In the genomic region with DNA sequence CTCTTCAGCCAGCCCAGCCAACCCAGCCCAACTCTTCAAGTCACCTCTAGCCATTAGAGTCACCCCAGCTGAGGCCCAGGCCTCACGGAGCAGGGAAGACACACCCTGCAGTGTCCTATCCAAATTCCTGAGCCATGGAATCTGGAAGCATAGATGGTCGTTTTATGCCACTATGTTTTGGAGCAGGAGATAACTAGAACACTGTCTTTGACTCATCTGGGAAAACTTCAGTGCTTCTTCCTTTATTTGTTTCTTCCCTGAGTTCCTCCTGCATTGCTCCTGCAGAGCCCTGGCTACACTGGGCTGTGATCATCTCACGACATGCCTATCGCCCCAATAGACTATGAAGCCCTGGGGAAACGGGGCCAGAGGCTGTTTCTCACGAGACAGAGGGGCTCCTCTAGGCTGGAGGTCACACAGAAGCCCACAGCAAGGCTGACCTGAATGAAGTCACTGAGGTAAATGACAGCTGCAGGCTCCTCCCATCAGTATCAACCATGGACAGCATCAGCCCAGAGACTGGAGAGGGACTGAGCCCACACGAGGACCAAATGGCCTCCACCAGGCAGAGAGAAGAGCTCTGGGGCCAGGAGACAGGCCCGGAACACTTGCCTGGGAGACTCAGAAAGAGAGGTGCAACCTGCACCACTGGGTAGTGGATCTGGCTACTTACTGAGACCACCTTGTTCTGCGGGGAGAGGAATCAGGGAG, we compare ENCODE assay signal across 26 cellular contexts. TPM values are rescaled to one million over a fixed set of nuclear protein-coding genes. Genes with fewer than 3 reads are reported as not detected.
DNase-seq lines count a peak whose midpoint lies in the region; ATAC-seq, FAIRE-seq and TF ChIP-seq lines count a peak whose summit lies in the region.
"Had no signal": no experiment of that assay in that cellular context is flagged by ENCODE, and none has a peak within 500 bp of the region (broad histone marks: within the 10 kb centered on the region; RNA-seq: fewer than 3 reads in every experiment).

No MANE protein-coding gene starts in this region.

- H3K4me3 Mint-ChIP-seq in neural progenitor cell = peak overlapping the region; percentile 48
- H3K4me3 Mint-ChIP-seq: CD4-positive, CD25-positive, alpha-beta regulatory T cell had no signal

- H3K79me2 ChIP-seq in SK-N-SH (ENCODE audit: insufficient read depth) = no peaks in the 10 kb centered on the region
- H3K79me2 ChIP-seq in K562 (ENCODE audit: control insufficient read depth, insufficient read depth, low read length) = no peaks in the 10 kb centered on the region
- H3K79me2 ChIP-seq in neural progenitor cell (ENCODE audit: low read depth) = no peaks in the 10 kb centered on the region

- no peak overlapping the region for H3K27ac Mint-ChIP-seq in neural progenitor cell
- H3K27ac Mint-ChIP-seq in activated naive CD4-positive, alpha-beta T cell treated with anti-CD3 and anti-CD28 coated beads, Interleukin-2, amount 50 U/mL, for 72 hours = no peak overlapping the region

- POLR2A ChIA-PET in SK-N-SH (lab: Yijun Ruan, JAX) = no interaction called here
- POLR2A ChIA-PET in K562 (lab: Yijun Ruan, JAX) = interaction anchor here (0.5 to 1.3 kb wide), 2 partner anchors 15 to 39 kb away, joined by 3 read pairs; no protein-coding TSS in a partner anchor

- no peak for FAIRE-seq in K562 (lab: Jason Lieb, UNC)
- FAIRE-seq: H54, HTR-8/SVneo had no signal

- no peak overlapping the region for H3K4me2 ChIP-seq in SK-N-SH
- no peak overlapping the region for H3K4me2 ChIP-seq in K562 (ENCODE audit: insufficient read depth, low read length)
- H3K4me2 ChIP-seq in neural progenitor cell = no peak overlapping the region
- H3K4me2 ChIP-seq: BLaER1, KMS-11 had no signal

- no peaks in the 10 kb centered on the region for H3K9me1 ChIP-seq in K562 (ENCODE audit: control insufficient read depth, insufficient read depth, low read length)

- TF ChIP-seq RAD21 in SK-N-SH (IDR thresholded peaks at IDR 0.05; ENCODE audit: low read length) (no peak), K562 (CRISPR knock-in tag; conservative IDR thresholded peaks at IDR 0.05 in 1 of 2, IDR thresholded peaks at IDR 0.05 in 1 of 2) (no peak)

- ATAC-seq in SK-N-SH treated with all-trans-retinoic acid at 6 μM for 48 hours (no peak), K562 (peak; percentile 54), HG03039 (IDR thresholded peaks at IDR 0.05; ENCODE audit: unreplicated experiment) (no peak)
- ATAC-seq in activated naive CD4-positive, alpha-beta T cell treated with anti-CD3 and anti-CD28 coated beads, Interleukin-2, amount 50 U/mL, for 72 hours = no peak
- ATAC-seq: Panc1 had no signal

- intact Hi-C loops in K562 (cut with micrococcal nuclease) = no loop called here
- intact Hi-C loops in vagina (cut with DNase I) = no loop called here

- DNase-seq in SK-N-SH (no peak), K562 (ENCODE audit: extremely low read depth in 1 of 4, low spot score in 3 of 4) (no peak), neural progenitor cell (ENCODE audit: low spot score) (no peak), vagina (ENCODE audit: extremely low spot score in 2 of 2) (no peak)
- DNase-seq in activated naive CD4-positive, alpha-beta T cell treated with anti-CD3 and anti-CD28 coated beads, Interleukin-2, amount 50 U/mL, for 72 hours (ENCODE audit: low spot score in 2 of 2) = no peak
- no peak for DNase-seq in activated CD8-positive, alpha-beta memory T cell treated with anti-CD3 and anti-CD28 coated beads, Interleukin-2, amount 50 U/mL, for 48 hours
- DNase-seq: CD4-positive, CD25-positive, alpha-beta regulatory T cell; DMS153; DND-41; NCI-H1048; NCI-H1417; NCI-H1694; NCI-H2029 treated with DMSO at 0.1 percent for 48 hours; NCI-H446 treated with DMSO at 0.1 percent for 48 hours; NCI-H526 treated with DMSO at 0.1 percent for 48 hours; SHP77; SW 1271 had no signal

- CTCF ChIA-PET in SK-N-SH (lab: Yijun Ruan, JAX) (interaction anchor here (0.7 kb wide), 1 partner anchor 55 kb away, joined by 3 read pairs; no protein-coding TSS in a partner anchor), K562 (lab: Yijun Ruan, JAX; ENCODE audit: low intra/inter-chr PET ratio) (no interaction called here)

- TF ChIP-seq CTCF in SK-N-SH (IDR thresholded peaks at IDR 0.05) (no peak), K562 (IDR thresholded peaks at IDR 0.05 in 2 of 3, conservative IDR thresholded peaks at IDR 0.05 in 1 of 3; ENCODE audit: insufficient read depth in 2 of 3, low read depth in 1 of 3, low read length in 3 of 3) (no peak), neural progenitor cell (IDR thresholded peaks at IDR 0.05) (no peak), vagina (IDR thresholded peaks at IDR 0.05) (no peak)

- no peak overlapping the region for H3K27ac ChIP-seq in SK-N-SH (ENCODE audit: low read depth in 2 of 2, low read length in 1 of 2)
- H3K27ac ChIP-seq in K562 (ENCODE audit: extremely low read depth, low read depth, low read length) = no peak overlapping the region
- no peak overlapping the region for H3K27ac ChIP-seq in neural progenitor cell
- H3K27ac ChIP-seq in vagina = peak overlapping the region; percentile 28
- H3K27ac ChIP-seq: 22Rv1, BLaER1, KMS-11, RWPE1 had no signal

- TF ChIP-seq EP300 in SK-N-SH (IDR thresholded peaks at IDR 0.05; ENCODE audit: borderline replicate concordance in 1 of 2, low read depth in 1 of 2, low read length in 1 of 2) (no peak), K562 (IDR thresholded peaks at IDR 0.05; ENCODE audit: low read length) (no peak)

- H3K27me3 ChIP-seq in SK-N-SH (ENCODE audit: insufficient read depth) (no peaks in the 10 kb centered on the region; the same call in 1 of the 2 replicates), K562 (ENCODE audit: control insufficient read depth in 2 of 2, insufficient read depth in 2 of 2, low read length in 2 of 2) (peaks cover 32 to 57% of the 10 kb centered on the region in 2 experiments), neural progenitor cell (no peaks in the 10 kb centered on the region), vagina (no peaks in the 10 kb centered on the region)
- H3K27me3 ChIP-seq: BLaER1 had no signal

- H2AFZ ChIP-seq in SK-N-SH (ENCODE audit: low read depth) (no peak overlapping the region), K562 (ENCODE audit: low read depth, low read length) (no peak overlapping the region), neural progenitor cell (replicated peaks) (no peak overlapping the region)

- H3K36me3 Mint-ChIP-seq in neural progenitor cell = no peaks in the 10 kb centered on the region
- H3K36me3 Mint-ChIP-seq in activated naive CD4-positive, alpha-beta T cell treated with anti-CD3 and anti-CD28 coated beads, Interleukin-2, amount 50 U/mL, for 72 hours = no peaks in the 10 kb centered on the region
- H3K36me3 Mint-ChIP-seq: CD4-positive, CD25-positive, alpha-beta regulatory T cell had no signal

- H3K9ac ChIP-seq in SK-N-SH = no peak overlapping the region
- H3K9ac ChIP-seq in K562 (ENCODE audit: insufficient read depth in 1 of 2, low read depth in 2 of 2, low read length in 2 of 2) = no peak overlapping the region; a peak in 1 of 4 replicates
- H3K9ac ChIP-seq in neural progenitor cell = no peak overlapping the region
- H3K9ac ChIP-seq: BLaER1, KMS-11 had no signal

- TF ChIP-seq POLR2A in K562 (conservative IDR thresholded peaks at IDR 0.05) (no peak), vagina (IDR thresholded peaks at IDR 0.05) (no peak)

- peaks cover 43% of the 10 kb centered on the region for H3K4me1 Mint-ChIP-seq in neural progenitor cell
- H3K4me1 Mint-ChIP-seq: CD4-positive, CD25-positive, alpha-beta regulatory T cell had no signal

- H3K4me1 ChIP-seq in SK-N-SH (ENCODE audit: control insufficient read depth in 1 of 2, insufficient read depth in 2 of 2, low read depth in 1 of 2, low read length in 1 of 2) (peaks cover 4 to 23% of the 10 kb centered on the region in 2 experiments; a peak in 2 of 4 replicates), K562 (replicated peaks in 1 of 2; ENCODE audit: control insufficient read depth in 2 of 2, insufficient read depth in 2 of 2, low read length in 2 of 2) (0 out of 5 replicates have a peak, but pooled peaks cover 0 to 4% of the 10 kb centered on the region in 2 experiments), neural progenitor cell (peaks cover 30% of the 10 kb centered on the region), vagina (peaks cover 3% of the 10 kb centered on the region)
- H3K4me1 ChIP-seq: BLaER1 had no signal

- no peaks in the 10 kb centered on the region for H3K9me2 ChIP-seq in SK-N-SH

- H3K27me3 Mint-ChIP-seq in neural progenitor cell (ENCODE audit: insufficient read depth, low read depth) = peaks cover 9% of the 10 kb centered on the region

- in situ Hi-C loops in K562 (cut with MboI) = no loop called here

- H3K36me3 ChIP-seq in SK-N-SH (replicated peaks in 1 of 2; ENCODE audit: control insufficient read depth in 1 of 2, insufficient read depth in 2 of 2, low read length in 1 of 2) (no peaks in the 10 kb centered on the region), K562 (ENCODE audit: control insufficient read depth, insufficient read depth, low read length) (no peaks in the 10 kb centered on the region), neural progenitor cell (no peaks in the 10 kb centered on the region), vagina (no peaks in the 10 kb centered on the region)
- H3K36me3 ChIP-seq: BLaER1 had no signal

- no TSS peak for BruUV-seq in K562 (replicated peaks; lab: Mats Ljungman, UMichigan)

- H3K9me3 Mint-ChIP-seq in neural progenitor cell = no peaks in the 10 kb centered on the region
- H3K9me3 Mint-ChIP-seq in activated naive CD4-positive, alpha-beta T cell treated with anti-CD3 and anti-CD28 coated beads, Interleukin-2, amount 50 U/mL, for 72 hours = no peaks in the 10 kb centered on the region
- H3K9me3 Mint-ChIP-seq: CD4-positive, CD25-positive, alpha-beta regulatory T cell had no signal

- WGBS in SK-N-SH (ENCODE audit: low lambda C conversion rate) = 66% methylated on average over 8 of the region's 9 CpGs
- under 1% methylated on average over 9 of the region's 9 CpGs for WGBS in K562 (ENCODE audit: insufficient coverage, low coverage, missing lambda C conversion rate)

- H3K4me3 ChIP-seq in SK-N-SH (ENCODE audit: low read depth in 2 of 2, low read length in 1 of 2) = no peak overlapping the region
- H3K4me3 ChIP-seq in K562 = no peak overlapping the region
- H3K4me3 ChIP-seq in neural progenitor cell = no peak overlapping the region
- no peak overlapping the region for H3K4me3 ChIP-seq in vagina
- H3K4me3 ChIP-seq: BLaER1 had no signal

- H3F3A ChIP-seq in SK-N-SH (replicated peaks; ENCODE audit: insufficient read depth) (no peaks in the 10 kb centered on the region), neural progenitor cell (ENCODE audit: low read depth) (peaks cover 16% of the 10 kb centered on the region)

- H4K20me1 ChIP-seq in SK-N-SH (ENCODE audit: insufficient read depth) (no peaks in the 10 kb centered on the region), K562 (replicated peaks; ENCODE audit: control insufficient read depth, insufficient read depth, low read length) (no peaks in the 10 kb centered on the region), neural progenitor cell (ENCODE audit: low read depth) (no peaks in the 10 kb centered on the region)
- H4K20me1 ChIP-seq: BLaER1 had no signal

- H3K9me3 ChIP-seq in SK-N-SH (no peaks in the 10 kb centered on the region), K562 (replicated peaks; ENCODE audit: control insufficient read depth, insufficient read depth, low read depth, low read length) (no peaks in the 10 kb centered on the region), neural progenitor cell (ENCODE audit: low read depth) (no peaks in the 10 kb centered on the region), vagina (no peaks in the 10 kb centered on the region)
- H3K9me3 ChIP-seq: BLaER1 had no signal

RNA-seq across cellular contexts. Expression of a gene that starts 22.7 kb away (rescaled TPM):
- polyA plus RNA-seq in SK-N-SH (2012; rRNA removed) = 1.0 and 1.6 TPM in 2 replicates
- polyA plus RNA-seq in SK-N-SH (2012; cell fraction: cytosol; rRNA removed) = 1.4 and 2.1 TPM in 2 replicates
- 0.38 and 0.54 TPM in 2 replicates for polyA plus RNA-seq in SK-N-SH (2012; cell fraction: nucleus; rRNA removed)
- not detected in 2 replicates for total RNA-seq in K562 (2011; cell fraction: chromatin; rRNA removed; ENCODE audit: low replicate concordance)
- total RNA-seq in K562 (2011; cell fraction: nucleolus; rRNA removed) = not detected in 2 replicates
- not detected in 2 replicates for total RNA-seq in K562 (2011; cell fraction: nucleoplasm; rRNA removed)
- total RNA-seq in K562 (2014; rRNA removed) = not detected in 2 replicates
- total RNA-seq in K562 (2014; rRNA removed; fragmentation: Illumina TruSeq; extraction: Trizol) = not detected in 2 replicates
- total RNA-seq in K562 (2015; rRNA removed; fragmentation: Illumina TruSeq; extraction: Trizol) = not detected in 2 replicates
- total RNA-seq in K562 (2021) = 0.40 and 0.60 TPM in 2 replicates
- polyA plus RNA-seq in K562 (2011; rRNA removed) = not detected in 2 replicates
- not detected in 2 replicates for polyA plus RNA-seq in K562 (2011; cell fraction: cytosol; rRNA removed)
- polyA plus RNA-seq in K562 (2011; cell fraction: nucleus; rRNA removed) = not detected in 2 replicates
- not detected in 2 replicates for polyA plus RNA-seq in K562 (2012)
- not detected in 2 replicates for polyA plus RNA-seq in K562 (2014; fragmentation: Illumina TruSeq; extraction: Trizol)
- not detected for polyA plus RNA-seq in K562 (2014; fragmentation: Nextera tagmentation; extraction: Ambion mirVana)
- polyA plus RNA-seq in K562 (2014; rRNA removed) = not detected in 2 replicates
- not detected in 2 replicates for polyA minus RNA-seq in K562 (2011; rRNA and poly(A)+ RNA removed)
- polyA minus RNA-seq in K562 (2011; cell fraction: cytosol; rRNA and poly(A)+ RNA removed) = not detected in 2 replicates
- polyA minus RNA-seq in K562 (2011; cell fraction: nucleus; rRNA and poly(A)+ RNA removed) = not detected in 2 replicates
- total RNA-seq in neural progenitor cell (ENCODE audit: low replicate concordance) = 320 and 454 TPM in 2 replicates
- not detected for total RNA-seq in vagina
- 1 to 10 TPM in 1 of 2 donors, not detected in 1; 1.7 TPM for total RNA-seq in activated naive CD4-positive, alpha-beta T cell treated with anti-CD3 and anti-CD28 coated beads, Interleukin-2, amount 50 U/mL, for 72 hours
- total RNA-seq: CD4-positive, CD25-positive, alpha-beta regulatory T cell had no signal
- polyA plus RNA-seq: CD4-positive, CD25-positive, alpha-beta regulatory T cell had no signal

Comparison
In these comparisons a context has a peak if more than half of its experiments do, and no peak if none do; other contexts are left out.
1. RNA of a gene that starts 22.7 kb away (total RNA-seq): 320 to 454 TPM in neural progenitor cell; 1.7 TPM in activated naive CD4-positive, alpha-beta T cell treated with anti-CD3 and anti-CD28 coated beads, Interleukin-2, amount 50 U/mL, for 72 hours, not detected in vagina (single experiment) and 0.40 to 0.60 TPM in K562; every median in the first group is over 100 times any median in the second.